In the genomic region with DNA sequence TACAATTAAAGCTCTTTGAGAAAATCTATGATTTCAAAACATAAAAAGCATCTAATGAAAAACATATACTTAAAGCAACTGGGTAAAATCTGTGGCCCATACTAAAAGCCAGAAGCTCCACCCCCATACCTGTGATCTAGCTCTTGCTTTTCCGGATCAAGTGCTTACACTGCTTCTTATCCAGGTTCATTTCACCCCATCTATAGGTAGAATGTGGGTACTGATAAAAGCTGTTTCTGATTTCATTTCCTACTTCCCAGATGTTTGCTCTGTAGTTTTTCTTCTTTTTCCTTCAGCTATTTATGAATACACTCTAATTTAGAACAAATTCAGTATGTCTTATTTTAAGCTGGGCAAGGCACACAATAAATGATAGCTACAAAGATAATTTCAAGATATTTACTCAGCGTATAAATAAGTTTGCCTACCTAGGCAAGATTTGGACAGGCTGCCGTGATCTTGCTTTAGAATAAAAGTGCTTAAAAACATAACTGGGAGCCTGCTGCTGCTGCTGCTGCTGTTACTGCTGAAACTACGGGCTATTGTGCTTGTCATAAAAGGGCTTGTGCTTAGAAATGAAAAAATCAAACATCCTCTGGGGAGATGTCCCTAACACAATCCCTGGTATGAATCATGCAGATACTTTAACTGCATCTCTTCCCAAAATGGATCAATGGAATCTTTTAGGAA, we compare ENCODE assay signal across 1 cellular context.
A peak's percentile ranks its signal among the peaks of the same experiment; 100 is the strongest.
TF ChIP-seq lines count a peak whose summit lies in the region.

No MANE protein-coding gene starts in this region.

TF ChIP-seq in HEK293, 187 proteins besides CTCF, POLR2A, EP300 and RAD21 (continued from another document):
- TF ChIP-seq, protein P1, sequence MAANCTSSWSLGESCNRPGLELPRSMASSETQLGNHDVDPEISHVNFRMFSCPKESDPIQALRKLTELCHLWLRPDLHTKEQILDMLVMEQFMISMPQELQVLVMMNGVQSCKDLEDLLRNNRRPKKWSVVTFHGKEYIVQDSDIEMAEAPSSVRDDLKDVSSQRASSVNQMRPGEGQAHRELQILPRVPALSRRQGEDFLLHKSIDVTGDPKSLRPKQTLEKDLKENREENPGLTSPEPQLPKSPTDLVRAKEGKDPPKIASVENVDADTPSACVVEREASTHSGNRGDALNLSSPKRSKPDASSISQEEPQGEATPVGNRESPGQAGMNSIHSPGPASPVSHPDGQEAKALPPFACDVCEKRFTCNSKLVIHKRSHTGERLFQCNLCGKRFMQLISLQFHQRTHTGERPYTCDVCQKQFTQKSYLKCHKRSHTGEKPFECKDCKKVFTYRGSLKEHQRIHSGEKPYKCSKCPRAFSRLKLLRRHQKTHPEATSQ (tag by site-specific recombination; IDR thresholded peaks at IDR 0.05), result no peak
- TF ChIP-seq, protein P2, sequence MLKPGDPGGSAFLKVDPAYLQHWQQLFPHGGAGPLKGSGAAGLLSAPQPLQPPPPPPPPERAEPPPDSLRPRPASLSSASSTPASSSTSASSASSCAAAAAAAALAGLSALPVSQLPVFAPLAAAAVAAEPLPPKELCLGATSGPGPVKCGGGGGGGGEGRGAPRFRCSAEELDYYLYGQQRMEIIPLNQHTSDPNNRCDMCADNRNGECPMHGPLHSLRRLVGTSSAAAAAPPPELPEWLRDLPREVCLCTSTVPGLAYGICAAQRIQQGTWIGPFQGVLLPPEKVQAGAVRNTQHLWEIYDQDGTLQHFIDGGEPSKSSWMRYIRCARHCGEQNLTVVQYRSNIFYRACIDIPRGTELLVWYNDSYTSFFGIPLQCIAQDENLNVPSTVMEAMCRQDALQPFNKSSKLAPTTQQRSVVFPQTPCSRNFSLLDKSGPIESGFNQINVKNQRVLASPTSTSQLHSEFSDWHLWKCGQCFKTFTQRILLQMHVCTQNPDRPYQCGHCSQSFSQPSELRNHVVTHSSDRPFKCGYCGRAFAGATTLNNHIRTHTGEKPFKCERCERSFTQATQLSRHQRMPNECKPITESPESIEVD (tag by site-specific recombination; IDR thresholded peaks at IDR 0.05), result peak; percentile 47; the same call in 1 of the 2 replicates
- TF ChIP-seq ZNF335 (tag by site-specific recombination; conservative IDR thresholded peaks at IDR 0.05) (0 out of 2 replicates have a peak, but pooled peaks have one; percentile 17), ZBTB48 (tag by site-specific recombination; IDR thresholded peaks at IDR 0.05) (peak; percentile 52; the same call in 1 of the 2 replicates), ZNF639 (tag by site-specific recombination; IDR thresholded peaks at IDR 0.05) (no peak), ZNF394 (tag by site-specific recombination; IDR thresholded peaks at IDR 0.05; ENCODE audit: borderline replicate concordance) (no peak), TRIM28 (IDR thresholded peaks at IDR 0.05; ENCODE audit: borderline replicate concordance, low read length) (0 out of 2 replicates have a peak, but pooled peaks have one; percentile 13)
